ENCODE assay signal across 10 cellular contexts in the genomic region with DNA sequence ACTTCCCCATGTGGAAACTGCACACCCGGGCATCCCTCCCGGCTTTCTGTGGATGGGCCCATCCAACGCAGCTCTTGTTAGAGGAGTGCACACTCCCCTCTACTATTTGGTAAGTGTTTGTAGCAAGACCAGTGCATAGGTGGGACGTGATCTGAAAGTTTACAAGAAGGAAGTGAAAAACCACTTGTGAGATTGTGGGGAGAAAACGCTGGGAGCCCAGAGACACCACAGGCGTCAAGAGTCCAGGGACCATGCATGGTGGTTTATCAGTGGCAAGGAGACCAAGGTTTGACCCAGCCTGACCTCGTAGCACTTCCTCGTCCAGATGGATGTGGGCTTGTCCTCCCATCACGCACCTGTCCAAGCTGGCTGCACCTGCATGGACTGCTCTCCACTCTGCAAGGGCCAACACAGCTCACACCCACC. TPM values are rescaled to one million over a fixed set of nuclear protein-coding genes. Genes with fewer than 3 reads are reported as not detected.
A peak's percentile ranks its signal among the peaks of the same experiment; 100 is the strongest.
DNase-seq lines count a peak whose midpoint lies in the region; ATAC-seq and TF ChIP-seq lines count a peak whose summit lies in the region.
"Had no signal": no experiment of that assay in that cellular context is flagged by ENCODE, and none has a peak within 500 bp of the region (broad histone marks: within the 10 kb centered on the region; RNA-seq: fewer than 3 reads in every experiment).

No MANE protein-coding gene starts in this region.

- no peak for TF ChIP-seq EP300 in suprapubic skin (IDR thresholded peaks at IDR 0.05)

- intact Hi-C loops in activated CD4-positive, alpha-beta memory T cell treated with anti-CD3 and anti-CD28 coated beads for 36 hours (cut with micrococcal nuclease): no loop called here

- H3K36me3 ChIP-seq in suprapubic skin: no peaks in the 10 kb centered on the region
- H3K36me3 ChIP-seq: heart left ventricle, neutrophil had no signal

- no peak overlapping the region for H3K27ac ChIP-seq in suprapubic skin
- H3K27ac ChIP-seq: heart left ventricle, neutrophil had no signal

- peaks cover 2% of the 10 kb centered on the region for H3K4me1 ChIP-seq in suprapubic skin

- no peak for TF ChIP-seq POLR2A in suprapubic skin (IDR thresholded peaks at IDR 0.05)

- peak overlapping the region; percentile 65 for H3K4me3 Mint-ChIP-seq in activated T-cell treated with anti-CD3 and anti-CD28 coated beads, Interleukin-2, amount 50 U/mL, for 4 hours
- peak overlapping the region; percentile 22 for H3K4me3 Mint-ChIP-seq in activated CD4-positive, alpha-beta memory T cell treated with anti-CD3 and anti-CD28 coated beads for 36 hours
- H3K4me3 Mint-ChIP-seq in stimulated activated naive CD8-positive, alpha-beta T cell treated with anti-CD3 and anti-CD28 coated beads, Interleukin-15, amount 100 ng/mL, for 72 hours: peak overlapping the region; percentile 70 to 89

- POLR2A ChIA-PET in activated CD4-positive, alpha-beta memory T cell treated with anti-CD3 and anti-CD28 coated beads for 36 hours (lab: Charles Lee): no interaction called here

- no peak overlapping the region for H3K4me3 ChIP-seq in suprapubic skin
- H3K4me3 ChIP-seq: heart left ventricle had no signal

- TF ChIP-seq CTCF in suprapubic skin (IDR thresholded peaks at IDR 0.05): no peak

- no peaks in the 10 kb centered on the region for H3K9me3 Mint-ChIP-seq in activated T-cell treated with anti-CD3 and anti-CD28 coated beads, Interleukin-2, amount 50 U/mL, for 4 hours
- H3K9me3 Mint-ChIP-seq in activated CD4-positive, alpha-beta memory T cell treated with anti-CD3 and anti-CD28 coated beads for 36 hours: no peaks in the 10 kb centered on the region
- no peaks in the 10 kb centered on the region for H3K9me3 Mint-ChIP-seq in stimulated activated naive CD8-positive, alpha-beta T cell treated with anti-CD3 and anti-CD28 coated beads, Interleukin-15, amount 100 ng/mL, for 72 hours

- H3K27me3 ChIP-seq in suprapubic skin: no peaks in the 10 kb centered on the region
- H3K27me3 ChIP-seq: neutrophil had no signal

- CTCF ChIA-PET in activated CD4-positive, alpha-beta memory T cell treated with anti-CD3 and anti-CD28 coated beads for 36 hours (lab: Charles Lee): interaction anchor here (0.6 kb wide), 1 partner anchor 206 kb away, joined by 3 read pairs; no protein-coding TSS in a partner anchor

- H3K9me3 ChIP-seq in suprapubic skin: no peaks in the 10 kb centered on the region
- H3K9me3 ChIP-seq: heart left ventricle, neutrophil had no signal

- H3K4me1 Mint-ChIP-seq in activated T-cell treated with anti-CD3 and anti-CD28 coated beads, Interleukin-2, amount 50 U/mL, for 4 hours (ENCODE audit: low read depth): peaks cover 63% of the 10 kb centered on the region
- peaks cover 61% of the 10 kb centered on the region for H3K4me1 Mint-ChIP-seq in activated CD4-positive, alpha-beta memory T cell treated with anti-CD3 and anti-CD28 coated beads for 36 hours (ENCODE audit: low read depth)
- peaks cover 72% of the 10 kb centered on the region for H3K4me1 Mint-ChIP-seq in stimulated activated naive CD8-positive, alpha-beta T cell treated with anti-CD3 and anti-CD28 coated beads, Interleukin-15, amount 100 ng/mL, for 72 hours

- no peaks in the 10 kb centered on the region for H3K27me3 Mint-ChIP-seq in activated T-cell treated with anti-CD3 and anti-CD28 coated beads, Interleukin-2, amount 50 U/mL, for 4 hours (ENCODE audit: low read depth)
- no peaks in the 10 kb centered on the region for H3K27me3 Mint-ChIP-seq in activated CD4-positive, alpha-beta memory T cell treated with anti-CD3 and anti-CD28 coated beads for 36 hours
- H3K27me3 Mint-ChIP-seq in stimulated activated naive CD8-positive, alpha-beta T cell treated with anti-CD3 and anti-CD28 coated beads, Interleukin-15, amount 100 ng/mL, for 72 hours: no peaks in the 10 kb centered on the region

- no peak for DNase-seq in activated T-cell treated with anti-CD3 and anti-CD28 coated beads, Interleukin-2, amount 50 U/mL, for 4 hours
- no peak for DNase-seq in activated T-cell treated with anti-CD3 and anti-CD28 coated beads, Interleukin-2, amount 50 U/mL, for 1 hour
- no peak for DNase-seq in activated CD4-positive, alpha-beta memory T cell treated with anti-CD3 and anti-CD28 coated beads for 36 hours
- DNase-seq in stimulated activated naive CD8-positive, alpha-beta T cell treated with anti-CD3 and anti-CD28 coated beads, Interleukin-15, amount 100 ng/mL, for 72 hours: peak in 1 of 2 donors; percentile 19
- DNase-seq in suprapubic skin (ENCODE audit: low spot score in 2 of 2) (no peak), NCI-H1436 treated with DMSO at 0.1 percent for 48 hours (lab: John Stamatoyannopoulos, UW) (no peak), NCI-H510A (lab: John Stamatoyannopoulos, UW) (no peak)
- DNase-seq: heart left ventricle had no signal

- peaks cover 5% of the 10 kb centered on the region for H3K36me3 Mint-ChIP-seq in activated T-cell treated with anti-CD3 and anti-CD28 coated beads, Interleukin-2, amount 50 U/mL, for 4 hours (ENCODE audit: insufficient read depth)
- peaks cover 2% of the 10 kb centered on the region for H3K36me3 Mint-ChIP-seq in activated CD4-positive, alpha-beta memory T cell treated with anti-CD3 and anti-CD28 coated beads for 36 hours

- WGBS in suprapubic skin: 83% methylated on average over 9 of the region's 9 CpGs

- peak overlapping the region; percentile 57 for H3K27ac Mint-ChIP-seq in activated CD4-positive, alpha-beta memory T cell treated with anti-CD3 and anti-CD28 coated beads for 36 hours
- peak overlapping the region in 1 of 2 donors; percentile 89 for H3K27ac Mint-ChIP-seq in stimulated activated naive CD8-positive, alpha-beta T cell treated with anti-CD3 and anti-CD28 coated beads, Interleukin-15, amount 100 ng/mL, for 72 hours

- ATAC-seq in activated T-cell treated with anti-CD3 and anti-CD28 coated beads, Interleukin-2, amount 50 U/mL, for 4 hours: peak in 1 of 2 donors; percentile 23
- ATAC-seq in HG03039 (IDR thresholded peaks at IDR 0.05; ENCODE audit: unreplicated experiment): peak; percentile 70
- peak; percentile 71 for ATAC-seq in stimulated activated naive CD8-positive, alpha-beta T cell treated with anti-CD3 and anti-CD28 coated beads, Interleukin-15, amount 100 ng/mL, for 72 hours

RNA-seq across cellular contexts. Expression of gene ATP10A, which starts 51.6 kb away (rescaled TPM):
- 10 to 100 TPM; 27.0 to 31.6 (median 31.3) TPM for total RNA-seq in activated T-cell treated with anti-CD3 and anti-CD28 coated beads, Interleukin-2, amount 50 U/mL, for 4 hours
- 10 to 100 TPM; 15.9 to 17.2 TPM for total RNA-seq in activated CD4-positive, alpha-beta memory T cell treated with anti-CD3 and anti-CD28 coated beads for 36 hours
- 1 to 10 TPM; 3.8 to 7.1 (median 5.2) TPM for total RNA-seq in suprapubic skin

Comparison
In these comparisons a context has a peak if more than half of its experiments do, and no peak if none do; other contexts are left out.
1. H3K4me3 Mint-ChIP-seq: peak in every context shown above with its lines; median percentile 80 in stimulated activated naive CD8-positive, alpha-beta T cell treated with anti-CD3 and anti-CD28 coated beads, Interleukin-15, amount 100 ng/mL, for 72 hours; 65 in activated T-cell treated with anti-CD3 and anti-CD28 coated beads, Interleukin-2, amount 50 U/mL, for 4 hours; 22 in activated CD4-positive, alpha-beta memory T cell treated with anti-CD3 and anti-CD28 coated beads for 36 hours.